17 cellular contexts compared by ENCODE assay signal in the genomic region with DNA sequence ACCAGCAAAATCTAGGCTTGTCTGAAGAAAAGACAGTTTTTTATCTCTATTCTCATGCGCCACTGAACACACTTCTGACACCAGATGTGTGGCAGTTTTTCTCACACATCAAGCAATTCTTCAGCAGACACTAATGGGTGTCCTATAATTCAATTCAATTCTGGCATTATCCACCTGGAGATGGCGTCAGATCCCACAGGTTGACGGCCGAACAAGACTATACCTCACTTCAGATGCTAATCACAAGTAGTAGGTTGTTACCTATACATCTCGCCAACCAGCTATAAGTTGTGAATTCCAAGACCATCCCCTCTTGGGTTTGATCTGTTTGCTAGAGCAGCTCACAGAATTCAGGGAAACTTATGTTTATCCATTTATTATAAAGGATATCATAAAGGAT.
"Had no signal": no experiment of that assay in that cellular context is flagged by ENCODE, and none has a peak within 500 bp of the region (broad histone marks: within the 10 kb centered on the region; RNA-seq: fewer than 3 reads in every experiment).

No MANE protein-coding gene starts in this region.

- H3K4me1 ChIP-seq: spleen had no signal

- FAIRE-seq: kidney had no signal

- H3K36me3 ChIP-seq: thoracic aorta had no signal

- H3K9me3 ChIP-seq: thoracic aorta had no signal

- H3K27me3 ChIP-seq: dorsolateral prefrontal cortex, left lung, spleen had no signal

- ATAC-seq: activated CD8-positive, alpha-beta T cell treated with anti-CD3 and anti-CD28 coated beads for 36 hours; left lung; stimulated activated naive B cell treated with anti-CD40 and anti-IgM and Interleukin-4, amounts not matched to agents 10 μg/mL and 1 μg/mL and 100 μg/mL, for 72 hours had no signal

- H3K4me3 ChIP-seq: dorsolateral prefrontal cortex, left lung, spleen, thoracic aorta had no signal

- DNase-seq: activated CD4-positive, alpha-beta T cell treated with anti-CD3 and anti-CD28 coated beads for 48 hours; activated CD4-positive, CD25-positive, alpha-beta regulatory T cell; activated CD8-positive, alpha-beta T cell treated with anti-CD3 and anti-CD28 coated beads for 36 hours; activated naive CD4-positive, alpha-beta T cell treated with Interleukin-2 at 50 U/mL for 16 hours; activated naive CD8-positive, alpha-beta T cell treated with anti-CD3 and anti-CD28 coated beads, Interleukin-2, amount 10 ng/mL, durations not matched to agents 7 days and 5 days; activated T-cell treated with anti-CD3 and anti-CD28 coated beads, Interleukin-2, amount 50 U/mL, for 24 hours; amygdala; dorsolateral prefrontal cortex; kidney; left lung; midbrain; occipital lobe; posterior cingulate gyrus; spleen; stimulated activated naive B cell treated with anti-CD40 and anti-IgM and Interleukin-4, amounts not matched to agents 10 μg/mL and 1 μg/mL and 100 μg/mL, for 72 hours; T-helper 9 cell had no signal

- H3K27ac ChIP-seq: dorsolateral prefrontal cortex, left lung, spleen, thoracic aorta had no signal
